In genomic region chr11:2928605-2929510, GRCh38 we compare ENCODE assay signal across 1 cellular context.
TF ChIP-seq lines count a peak whose summit lies in the region.

Gene PHLDA2 (minus strand): TSS chr11:2929420. CDS start chr11:2929364, 56 bp downstream.

TF ChIP-seq in WTC11, 78 proteins besides CTCF, POLR2A, EP300 and RAD21 (continued from another document):
- peak; percentile 67; the same call in 1 of the 2 replicates for TF ChIP-seq ARID4B (CRISPR knock-in tag; IDR thresholded peaks at IDR 0.05; ENCODE audit: borderline replicate concordance)
- 0 out of 2 replicates have a peak, but pooled peaks have one; percentile 21 for TF ChIP-seq PRDM15 (CRISPR knock-in tag; IDR thresholded peaks at IDR 0.05)
- TF ChIP-seq NFE2L1 (CRISPR knock-in tag; IDR thresholded peaks at IDR 0.05), result peak; percentile 76; the same call in 1 of the 2 replicates
- peak; percentile 71; the same call in 1 of the 2 replicates for TF ChIP-seq IRF1 (CRISPR knock-in tag; IDR thresholded peaks at IDR 0.05)
- TF ChIP-seq FOXP4 (CRISPR knock-in tag; IDR thresholded peaks at IDR 0.05), result peak; percentile 52
- no peak for TF ChIP-seq TCF7 (CRISPR knock-in tag; IDR thresholded peaks at IDR 0.05; ENCODE audit: low read depth)
- no peak; the same call in 1 of the 2 replicates for TF ChIP-seq E2F4 (CRISPR knock-in tag; IDR thresholded peaks at IDR 0.05; ENCODE audit: borderline replicate concordance, low read depth)
